In the genomic region with DNA sequence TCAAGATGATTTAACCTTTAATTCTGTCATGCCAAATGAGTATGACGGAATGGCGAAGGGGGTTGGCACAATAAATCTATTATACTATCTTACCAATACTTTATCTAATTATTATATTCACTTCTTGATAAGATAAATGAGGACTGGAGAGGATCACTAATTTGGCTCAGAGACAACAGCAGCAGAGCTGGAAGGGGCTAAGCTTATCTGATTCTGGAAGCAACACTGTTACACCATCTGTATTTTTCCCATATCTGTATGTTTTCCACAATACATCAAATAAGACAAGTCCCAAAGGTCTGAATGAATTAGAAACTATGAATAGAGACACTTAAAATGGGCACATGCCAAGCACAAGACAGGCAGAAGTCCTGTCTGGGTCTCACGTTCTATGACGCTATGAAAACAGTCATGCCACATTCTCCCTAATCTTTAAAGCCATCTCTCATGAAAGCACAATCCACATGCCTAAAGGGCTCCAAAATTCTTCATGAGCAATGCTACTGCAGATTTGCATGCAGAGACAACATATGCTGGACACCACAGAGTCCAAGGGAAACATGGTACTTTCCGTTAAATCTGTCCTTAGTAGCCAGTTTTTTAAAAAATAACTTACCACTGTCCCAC, we compare ENCODE assay signal across 23 cellular contexts.
"Had no signal": no experiment of that assay in that cellular context is flagged by ENCODE, and none has a peak within 500 bp of the region (broad histone marks: within the 10 kb centered on the region; RNA-seq: fewer than 3 reads in every experiment).

No MANE protein-coding gene starts in this region.

- H3K27ac ChIP-seq: adrenal gland, ascending aorta, breast epithelium, cardiac muscle cell, colonic mucosa, epithelial cell of prostate, esophagus squamous epithelium had no signal

- DNase-seq: activated CD4-positive, alpha-beta T cell treated with anti-CD3 and anti-CD28 coated beads for 36 hours; activated CD4-positive, alpha-beta T cell treated with anti-CD3 and anti-CD28 coated beads, Interleukin-2, amount 10 ng/mL, durations not matched to agents 7 days and 5 days; activated CD4-positive, alpha-beta T cell treated with anti-CD3 and anti-CD28 coated beads, Interleukin-2, amount 50 U/mL, for 4 hours; activated CD4-positive, CD25-positive, alpha-beta regulatory T cell; activated CD4-positive, CD25-positive, alpha-beta regulatory T cell treated with anti-CD3 and anti-CD28 coated beads, Interleukin-2, amount 50 U/mL, for 72 hours; activated CD8-positive, alpha-beta memory T cell treated with anti-CD3 and anti-CD28 coated beads for 24 hours; activated CD8-positive, alpha-beta T cell treated with anti-CD3 and anti-CD28 coated beads for 36 hours; activated effector memory CD4-positive, alpha-beta T cell treated with anti-CD3 and anti-CD28 coated beads, Interleukin-2, amount 50 U/mL, for 16 hours; activated naive CD4-positive, alpha-beta T cell treated with anti-CD3 and anti-CD28 coated beads for 36 hours; activated naive CD8-positive, alpha-beta T cell treated with anti-CD3 and anti-CD28 coated beads for 36 hours; activated naive CD8-positive, alpha-beta T cell treated with anti-CD3 and anti-CD28 coated beads, Interleukin-2, amount 50 U/mL, for 24 hours; activated T-cell treated with anti-CD3 and anti-CD28 coated beads, Interleukin-2, amount 50 U/mL, for 48 hours; adrenal gland; central memory CD4-positive, alpha-beta T cell; cerebellar nuclear complex; colonic mucosa; effector CD8-positive, alpha-beta T cell; esophagus squamous epithelium; T-helper 2 cell had no signal

- H3K4me3 ChIP-seq: adrenal gland, ascending aorta, breast epithelium, cardiac muscle cell, colonic mucosa, esophagus squamous epithelium had no signal

- H3K9me3 ChIP-seq: adrenal gland, ascending aorta, breast epithelium, colonic mucosa, esophagus squamous epithelium had no signal

- H3K36me3 ChIP-seq: adrenal gland, breast epithelium, colonic mucosa had no signal

- H3K27me3 ChIP-seq: adrenal gland, ascending aorta, breast epithelium, cardiac muscle cell, colonic mucosa, esophagus squamous epithelium had no signal

- ATAC-seq: activated CD4-positive, alpha-beta T cell treated with anti-CD3 and anti-CD28 coated beads for 36 hours; activated CD8-positive, alpha-beta T cell treated with anti-CD3 and anti-CD28 coated beads for 36 hours; activated naive CD8-positive, alpha-beta T cell treated with anti-CD3 and anti-CD28 coated beads, Interleukin-2, amount 50 U/mL, for 24 hours had no signal

- H3K4me1 ChIP-seq: ascending aorta, breast epithelium, colonic mucosa had no signal
